In genomic region chr13:24301434-24301833, GRCh38 we compare ENCODE assay signal across 24 cellular contexts. TPM values are rescaled to one million over a fixed set of nuclear protein-coding genes. Genes with fewer than 3 reads are reported as not detected.
"Had no signal": no experiment of that assay in that cellular context is flagged by ENCODE, and none has a peak within 500 bp of the region (broad histone marks: within the 10 kb centered on the region; RNA-seq: fewer than 3 reads in every experiment).

No MANE protein-coding gene starts in this region.

- DNase-seq: activated CD4-positive, alpha-beta T cell treated with anti-CD3 and anti-CD28 coated beads for 36 hours; activated CD4-positive, CD25-positive, alpha-beta regulatory T cell; activated effector memory CD4-positive, alpha-beta T cell treated with Interleukin-2 at 50 U/mL for 16 hours; activated naive CD4-positive, alpha-beta T cell treated with anti-CD3 and anti-CD28 coated beads for 36 hours; adrenal gland; aorta; body of pancreas; cerebellar nuclear complex; cortex of kidney; foreskin fibroblast; hypothalamus; immature natural killer cell; kidney; left colon; right lobe of liver; stimulated activated CD4-positive, alpha-beta T cell treated with anti-CD3 and anti-CD28 coated beads, Interleukin-4, amount 100 ng/mL, for 24 hours; T-helper 1 cell had no signal

- ATAC-seq: activated CD4-positive, alpha-beta T cell treated with anti-CD3 and anti-CD28 coated beads for 36 hours; body of pancreas; esophagus mucosa; left colon; right lobe of liver; stimulated activated memory B cell treated with anti-CD40 and anti-IgM and Interleukin-4, amounts not matched to agents 10 μg/mL and 1 μg/mL and 100 μg/mL, for 72 hours had no signal

- H3K9me3 ChIP-seq: adrenal gland, body of pancreas, right lobe of liver, tibial nerve had no signal

- H3K4me1 ChIP-seq: adrenal gland, body of pancreas, right lobe of liver, tibial nerve had no signal

- H3K27ac ChIP-seq: adrenal gland, body of pancreas, right lobe of liver, skin epidermis, tibial nerve had no signal

- H3K9me3 Mint-ChIP-seq: activated naive CD4-positive, alpha-beta T cell treated with anti-CD3 and anti-CD28 coated beads for 36 hours; immature natural killer cell; nephron; stimulated activated memory B cell treated with anti-CD40 and anti-IgM and Interleukin-4, amounts not matched to agents 10 μg/mL and 1 μg/mL and 100 μg/mL, for 72 hours had no signal

- H3K27me3 ChIP-seq: adrenal gland, body of pancreas, right lobe of liver, tibial nerve had no signal

- H3K27me3 Mint-ChIP-seq: activated CD4-positive, alpha-beta T cell treated with anti-CD3 and anti-CD28 coated beads for 36 hours; stimulated activated memory B cell treated with anti-CD40 and anti-IgM and Interleukin-4, amounts not matched to agents 10 μg/mL and 1 μg/mL and 100 μg/mL, for 72 hours had no signal

- H3K4me3 ChIP-seq: adrenal gland, body of pancreas, right lobe of liver, skin epidermis, tibial nerve had no signal

- H3K27ac Mint-ChIP-seq: activated CD4-positive, alpha-beta T cell treated with anti-CD3 and anti-CD28 coated beads for 36 hours; activated naive CD4-positive, alpha-beta T cell treated with anti-CD3 and anti-CD28 coated beads for 36 hours; nephron; stimulated activated memory B cell treated with anti-CD40 and anti-IgM and Interleukin-4, amounts not matched to agents 10 μg/mL and 1 μg/mL and 100 μg/mL, for 72 hours had no signal

- H3K4me3 Mint-ChIP-seq: activated CD4-positive, alpha-beta T cell treated with anti-CD3 and anti-CD28 coated beads for 36 hours; activated naive CD4-positive, alpha-beta T cell treated with anti-CD3 and anti-CD28 coated beads for 36 hours; immature natural killer cell; nephron; stimulated activated memory B cell treated with anti-CD40 and anti-IgM and Interleukin-4, amounts not matched to agents 10 μg/mL and 1 μg/mL and 100 μg/mL, for 72 hours had no signal

- H3K4me1 Mint-ChIP-seq: activated CD4-positive, alpha-beta T cell treated with anti-CD3 and anti-CD28 coated beads for 36 hours; stimulated activated memory B cell treated with anti-CD40 and anti-IgM and Interleukin-4, amounts not matched to agents 10 μg/mL and 1 μg/mL and 100 μg/mL, for 72 hours had no signal

RNA-seq across cellular contexts. Expression of gene C1QTNF9, which starts 7.9 kb away (rescaled TPM):
- total RNA-seq: activated CD4-positive, alpha-beta T cell treated with anti-CD3 and anti-CD28 coated beads for 36 hours; activated naive CD4-positive, alpha-beta T cell treated with anti-CD3 and anti-CD28 coated beads for 36 hours; esophagus mucosa; osteocyte; temporal lobe had no signal
- polyA plus RNA-seq: immature natural killer cell had no signal
